9 cellular contexts compared by ENCODE assay signal in genomic region chr4:127896069-127896468, GRCh38.
"Had no signal": no experiment of that assay in that cellular context is flagged by ENCODE, and none has a peak within 500 bp of the region (broad histone marks: within the 10 kb centered on the region; RNA-seq: fewer than 3 reads in every experiment).

No MANE protein-coding gene starts in this region.

- H3K9ac ChIP-seq: KMS-11 had no signal

- DNase-seq: H9, HCEC 1CT, IMR-90, Karpas-422, KBM-7 had no signal

- H3K27ac ChIP-seq: KMS-11 had no signal

- H3K4me2 ChIP-seq: KMS-11 had no signal

- FAIRE-seq: H1, H54, HTR-8/SVneo had no signal
